In genomic region chr2:113966832-113967231, GRCh38 we compare ENCODE assay signal across 10 cellular contexts.
DNase-seq lines count a peak whose midpoint lies in the region; ATAC-seq, FAIRE-seq and TF ChIP-seq lines count a peak whose summit lies in the region.
"Had no signal": no experiment of that assay in that cellular context is flagged by ENCODE, and none has a peak within 500 bp of the region (broad histone marks: within the 10 kb centered on the region; RNA-seq: fewer than 3 reads in every experiment).

No MANE protein-coding gene starts in this region.

- H3K27ac Mint-ChIP-seq in natural killer cell treated with Interleukin-12 subunit alpha and Interleukin-12 subunit beta and Interleukin-15 and Interleukin-18, amount 100 ng/mL, for 72 hours = peak overlapping the region; percentile 58 to 75

- FAIRE-seq in endothelial cell of umbilical vein (lab: Jason Lieb, UNC) = no peak

- peaks cover 15% of the 10 kb centered on the region for H3K4me1 ChIP-seq in endothelial cell of umbilical vein (ENCODE audit: control insufficient read depth, extremely low read depth, insufficient read depth, low read length)

- H3K9me1 ChIP-seq in endothelial cell of umbilical vein (replicated peaks; ENCODE audit: control insufficient read depth, extremely low read depth, insufficient read depth, low read length) = no peaks in the 10 kb centered on the region

- DNase-seq in endothelial cell of umbilical vein (ENCODE audit: low read depth, low spot score) (peak; percentile 59), GM03348 (ENCODE audit: low spot score) (no peak), GM20000 (ENCODE audit: low spot score) (no peak)
- no peak for DNase-seq in natural killer cell treated with Interleukin-12 subunit alpha and Interleukin-12 subunit beta and Interleukin-15 and Interleukin-18, amount 100 ng/mL, for 72 hours (ENCODE audit: low spot score)
- DNase-seq: NCI-H2029, upper lobe of left lung had no signal

- no peaks in the 10 kb centered on the region for H3K27me3 Mint-ChIP-seq in natural killer cell treated with Interleukin-12 subunit alpha and Interleukin-12 subunit beta and Interleukin-15 and Interleukin-18, amount 100 ng/mL, for 72 hours

- H3K79me2 ChIP-seq in endothelial cell of umbilical vein (ENCODE audit: control insufficient read depth, insufficient read depth, low read length) = no peaks in the 10 kb centered on the region

- dilution Hi-C loops in endothelial cell of umbilical vein (cut with MboI; ENCODE audit: extremely low pct_ligation_motif_present, low sequenced_read_pairs) = no loop called here

- H4K20me1 ChIP-seq in endothelial cell of umbilical vein (replicated peaks; ENCODE audit: control insufficient read depth, extremely low read depth, insufficient read depth, low read length) = no peaks in the 10 kb centered on the region

- peak; percentile 42 for ATAC-seq in GM19397 (IDR thresholded peaks at IDR 0.05; ENCODE audit: unreplicated experiment)
- peak; percentile 49 for ATAC-seq in HG03175 (IDR thresholded peaks at IDR 0.05; ENCODE audit: unreplicated experiment)
- peak in 1 of 2 donors; percentile 20 for ATAC-seq in natural killer cell treated with Interleukin-12 subunit alpha and Interleukin-12 subunit beta and Interleukin-15 and Interleukin-18, amount 100 ng/mL, for 72 hours
- no peak for ATAC-seq in GM18873 (IDR thresholded peaks at IDR 0.05; ENCODE audit: low FRiP score, unreplicated experiment)
- no peak for ATAC-seq in GM21576 (IDR thresholded peaks at IDR 0.05; ENCODE audit: unreplicated experiment)

- H3K4me3 ChIP-seq in endothelial cell of umbilical vein (replicated peaks in 1 of 3; ENCODE audit: insufficient read depth in 1 of 3, low read depth in 1 of 3, low read length in 3 of 3) = no peak overlapping the region
- H3K4me3 ChIP-seq: upper lobe of left lung had no signal

- peaks cover 6% of the 10 kb centered on the region for H3K36me3 Mint-ChIP-seq in natural killer cell treated with Interleukin-12 subunit alpha and Interleukin-12 subunit beta and Interleukin-15 and Interleukin-18, amount 100 ng/mL, for 72 hours

- intact Hi-C loops in endothelial cell of umbilical vein (cut with micrococcal nuclease) = loop anchor here (5.0 kb wide), 2 partner anchors 75 to 210 kb away; partner anchors contain the start of genes ACTR3 and SLC35F5

- TF ChIP-seq POLR2A in endothelial cell of umbilical vein (IDR thresholded peaks at IDR 0.05; ENCODE audit: low read depth, low read length) = peak; percentile 57

- H3K27me3 ChIP-seq in endothelial cell of umbilical vein (ENCODE audit: control insufficient read depth in 2 of 2, insufficient read depth in 2 of 2, low read length in 2 of 2) = no peaks in the 10 kb centered on the region
- H3K27me3 ChIP-seq: upper lobe of left lung had no signal

- CTCF ChIA-PET in endothelial cell of umbilical vein (lab: Charles Lee) = interaction anchor here (1.6 to 2.2 kb wide), 3 partner anchors 8 to 14 kb away, joined by 4 to 11 read pairs (median 9); no protein-coding TSS in a partner anchor

- no TSS peak for BruUV-seq in endothelial cell of umbilical vein (replicated peaks; lab: Mats Ljungman, UMichigan)

- peak overlapping the region; percentile 49 for H3K27ac ChIP-seq in endothelial cell of umbilical vein (ENCODE audit: insufficient read depth, low read depth, low read length)
- H3K27ac ChIP-seq: upper lobe of left lung had no signal

- H3K4me3 Mint-ChIP-seq in natural killer cell treated with Interleukin-12 subunit alpha and Interleukin-12 subunit beta and Interleukin-15 and Interleukin-18, amount 100 ng/mL, for 72 hours = no peak overlapping the region

- no peaks in the 10 kb centered on the region for H3K9me3 ChIP-seq in endothelial cell of umbilical vein (replicated peaks; ENCODE audit: control insufficient read depth, insufficient read depth, low read length)
- H3K9me3 ChIP-seq: upper lobe of left lung had no signal

- peaks cover 11 to 30% of the 10 kb centered on the region in 2 donors for H3K4me1 Mint-ChIP-seq in natural killer cell treated with Interleukin-12 subunit alpha and Interleukin-12 subunit beta and Interleukin-15 and Interleukin-18, amount 100 ng/mL, for 72 hours (ENCODE audit: low read depth in 2 of 2)

- peak overlapping the region; percentile 23 for H3K4me2 ChIP-seq in endothelial cell of umbilical vein (ENCODE audit: insufficient read depth, low read length)

- peak overlapping the region; percentile 20 for H3K9ac ChIP-seq in endothelial cell of umbilical vein (replicated peaks; ENCODE audit: extremely low read depth, insufficient read depth, low read length)

- H3K9me3 Mint-ChIP-seq in natural killer cell treated with Interleukin-12 subunit alpha and Interleukin-12 subunit beta and Interleukin-15 and Interleukin-18, amount 100 ng/mL, for 72 hours = no peaks in the 10 kb centered on the region

- POLR2A ChIA-PET in endothelial cell of umbilical vein (lab: Charles Lee) = no interaction called here

- no peak for TF ChIP-seq CTCF in endothelial cell of umbilical vein (IDR thresholded peaks at IDR 0.05; ENCODE audit: extremely low read depth in 1 of 2, insufficient read depth in 1 of 2, low read depth in 1 of 2, low read length in 2 of 2)
- no peak for TF ChIP-seq CTCF in GM20000 (IDR thresholded peaks at IDR 0.05; ENCODE audit: extremely low read depth, missing control alignments)

- H2AFZ ChIP-seq in endothelial cell of umbilical vein (ENCODE audit: low read depth, low read length) = no peak overlapping the region

- peaks cover 7 to 9% of the 10 kb centered on the region in 2 experiments for H3K36me3 ChIP-seq in endothelial cell of umbilical vein (ENCODE audit: control insufficient read depth in 2 of 2, extremely low read depth in 1 of 2, insufficient read depth in 2 of 2, low read length in 2 of 2)

TF ChIP-seq in endothelial cell of umbilical vein, 7 proteins besides CTCF, POLR2A, EP300 and RAD21:
- TF ChIP-seq MAX (IDR thresholded peaks at IDR 0.05; ENCODE audit: insufficient read depth, insufficient read length) (no peak), FOS (IDR thresholded peaks at IDR 0.05; ENCODE audit: borderline replicate concordance, insufficient read depth, low read length) (peak; percentile 31), MYC (IDR thresholded peaks at IDR 0.05; ENCODE audit: low read depth, low read length) (no peak), JUN (IDR thresholded peaks at IDR 0.05; ENCODE audit: borderline replicate concordance, insufficient read depth, insufficient read length, low read depth) (peak; percentile 22), POLR2AphosphoS5 (IDR thresholded peaks at IDR 0.05; ENCODE audit: insufficient read depth, low read depth, low read length) (no peak), GATA2 (IDR thresholded peaks at IDR 0.05; ENCODE audit: insufficient read depth, insufficient read length, low read depth, low read length) (peak; percentile 36), EZH2 (IDR thresholded peaks at IDR 0.05; ENCODE audit: borderline replicate concordance, low read depth, low read length, severe bottlenecking) (no peak)

Comparison
In these comparisons a context has a peak if more than half of its experiments do, and no peak if none do; other contexts are left out.
1. ATAC-seq: peak in GM19397 (single experiment) and HG03175 (single experiment); none in GM18873 (single experiment) and GM21576 (single experiment).